Comparison of ENCODE assay signal across 16 cellular contexts in the genomic region with DNA sequence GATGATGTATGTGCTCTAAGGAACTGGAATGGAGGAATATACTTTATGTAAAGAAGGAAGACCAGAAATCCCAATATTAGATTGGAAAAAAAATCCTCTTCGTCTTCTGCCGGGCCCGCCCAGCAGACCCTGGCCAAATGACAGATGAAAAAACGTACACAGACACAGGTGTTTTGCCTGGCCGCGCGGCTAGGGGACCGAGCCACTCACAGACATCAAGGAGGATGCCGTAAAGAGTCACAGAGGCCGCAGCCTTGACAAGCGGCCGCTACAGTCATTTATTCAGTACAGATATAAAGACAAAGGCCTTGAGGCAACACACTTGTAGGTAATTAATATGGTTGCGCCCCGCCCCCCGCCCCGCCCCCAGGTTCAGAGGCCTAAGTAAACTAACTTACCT.
DNase-seq lines count a peak whose midpoint lies in the region; ATAC-seq and TF ChIP-seq lines count a peak whose summit lies in the region.
"Had no signal": no experiment of that assay in that cellular context is flagged by ENCODE, and none has a peak within 500 bp of the region (broad histone marks: within the 10 kb centered on the region; RNA-seq: fewer than 3 reads in every experiment).

No MANE protein-coding gene starts in this region.

- H3K36me3 ChIP-seq in GM23338 (ENCODE audit: insufficient read depth) = no peaks in the 10 kb centered on the region
- H3K36me3 ChIP-seq: left ventricle myocardium inferior, uterus had no signal

- H2AFZ ChIP-seq in GM23338 = no peak overlapping the region

- H3K4me2 ChIP-seq in GM23338 = no peak overlapping the region

- H3K27me3 ChIP-seq in GM23338 (ENCODE audit: insufficient read depth) = no peaks in the 10 kb centered on the region
- H3K27me3 ChIP-seq: uterus had no signal

- no peak overlapping the region for H3K27ac ChIP-seq in GM23338 (ENCODE audit: low read depth)
- H3K27ac ChIP-seq: left ventricle myocardium inferior, uterus had no signal

- no peaks in the 10 kb centered on the region for H3K27me3 Mint-ChIP-seq in GM23338 (ENCODE audit: insufficient read depth, low read depth, poor library complexity)
- peaks cover 2% of the 10 kb centered on the region for H3K27me3 Mint-ChIP-seq in memory B cell
- no peaks in the 10 kb centered on the region for H3K27me3 Mint-ChIP-seq in WTC11 (ENCODE audit: low read depth)
- H3K27me3 Mint-ChIP-seq: stimulated activated naive CD8-positive, alpha-beta T cell treated with anti-CD3 and anti-CD28 coated beads, Interleukin-15, amount 100 ng/mL, for 72 hours had no signal

- H3K4me3 Mint-ChIP-seq in GM23338 (no peak overlapping the region), memory B cell (no peak overlapping the region), WTC11 (no peak overlapping the region)
- H3K4me3 Mint-ChIP-seq: stimulated activated naive CD8-positive, alpha-beta T cell treated with anti-CD3 and anti-CD28 coated beads, Interleukin-15, amount 100 ng/mL, for 72 hours had no signal

- POLR2A ChIA-PET in WTC11 (lab: Charles Lee) = no interaction called here

- H3K4me1 Mint-ChIP-seq in GM23338 = peaks cover 46% of the 10 kb centered on the region
- peaks cover 8% of the 10 kb centered on the region for H3K4me1 Mint-ChIP-seq in memory B cell
- H3K4me1 Mint-ChIP-seq in WTC11 = peaks cover 55% of the 10 kb centered on the region
- H3K4me1 Mint-ChIP-seq: stimulated activated naive CD8-positive, alpha-beta T cell treated with anti-CD3 and anti-CD28 coated beads, Interleukin-15, amount 100 ng/mL, for 72 hours had no signal

- no peaks in the 10 kb centered on the region for H4K20me1 ChIP-seq in GM23338 (replicated peaks; ENCODE audit: insufficient read depth)

- H3K9me3 Mint-ChIP-seq in GM23338 (no peaks in the 10 kb centered on the region), memory B cell (peaks cover 1% of the 10 kb centered on the region), WTC11 (no peaks in the 10 kb centered on the region)

- H3K27ac Mint-ChIP-seq in GM23338 (0 out of 2 replicates have a peak overlapping the region, but pooled peaks have one; percentile 51), memory B cell (peak overlapping the region; percentile 81), WTC11 (no peak overlapping the region)
- H3K27ac Mint-ChIP-seq: stimulated activated naive CD8-positive, alpha-beta T cell treated with anti-CD3 and anti-CD28 coated beads, Interleukin-15, amount 100 ng/mL, for 72 hours had no signal

- CTCF ChIA-PET in WTC11 (lab: Charles Lee) = no interaction called here

- H3K36me3 Mint-ChIP-seq in GM23338 (ENCODE audit: low read depth) (no peaks in the 10 kb centered on the region), memory B cell (no peaks in the 10 kb centered on the region), WTC11 (no peaks in the 10 kb centered on the region)

- DNase-seq in GM23338 (ENCODE audit: low spot score) (peak; percentile 11), memory B cell (ENCODE audit: low spot score in 2 of 2) (no peak), OCI-M2 (lab: John Stamatoyannopoulos, UW; ENCODE audit: unreplicated experiment) (no peak), NCI-H774 (lab: John Stamatoyannopoulos, UW) (no peak), WTC11 (ENCODE audit: low spot score) (no peak)
- DNase-seq: activated CD4-positive, alpha-beta T cell treated with anti-CD3 and anti-CD28 coated beads, Interleukin-2, amount 50 U/mL, for 1 hour; foreskin fibroblast; left ventricle myocardium inferior; NCI-H2171; NK-92 treated with Interleukin-12 subunit alpha and Interleukin-12 subunit beta, amount 100 ng/mL, for 24 hours; Right ventricle myocardium superior; stimulated activated naive CD8-positive, alpha-beta T cell treated with anti-CD3 and anti-CD28 coated beads, Interleukin-15, amount 100 ng/mL, for 72 hours; uterus had no signal

- H3K79me2 ChIP-seq in GM23338 (replicated peaks; ENCODE audit: insufficient read depth) = no peaks in the 10 kb centered on the region

- H3K4me1 ChIP-seq in GM23338 (ENCODE audit: insufficient read depth) = peaks cover 26% of the 10 kb centered on the region
- H3K4me1 ChIP-seq: left ventricle myocardium inferior, uterus had no signal

- no peak for TF ChIP-seq CTCF in GM23338 (conservative IDR thresholded peaks at IDR 0.05; ENCODE audit: low read depth in 2 of 2)
- no peak for TF ChIP-seq CTCF in WTC11 (IDR thresholded peaks at IDR 0.05)

- ATAC-seq in GM18868 (IDR thresholded peaks at IDR 0.05; ENCODE audit: unreplicated experiment) (peak; percentile 9), GM23338 (no peak), HG03175 (IDR thresholded peaks at IDR 0.05; ENCODE audit: unreplicated experiment) (peak; percentile 28), memory B cell (ENCODE audit: low read depth) (no peak), WTC11 (no peak), GM18867 (IDR thresholded peaks at IDR 0.05; ENCODE audit: unreplicated experiment) (no peak)
- ATAC-seq: stimulated activated naive CD8-positive, alpha-beta T cell treated with anti-CD3 and anti-CD28 coated beads, Interleukin-15, amount 100 ng/mL, for 72 hours had no signal

- H3K4me3 ChIP-seq in GM23338 = no peak overlapping the region
- H3K4me3 ChIP-seq: left ventricle myocardium inferior, uterus had no signal

- no peaks in the 10 kb centered on the region for H3F3A ChIP-seq in GM23338 (replicated peaks; ENCODE audit: low read depth)

- H3K9me2 ChIP-seq in GM23338 (ENCODE audit: insufficient read depth) = no peaks in the 10 kb centered on the region

TF ChIP-seq in WTC11, 78 proteins besides CTCF, POLR2A, EP300 and RAD21 (continues in another document):
- TF ChIP-seq IRF1 (CRISPR knock-in tag; IDR thresholded peaks at IDR 0.05) (no peak), GRHL2 (CRISPR knock-in tag; IDR thresholded peaks at IDR 0.05; ENCODE audit: insufficient replicate concordance, severe bottlenecking) (no peak), NFYB (CRISPR knock-in tag; conservative IDR thresholded peaks at IDR 0.05; ENCODE audit: low read depth) (no peak), TP53 (CRISPR knock-in tag; IDR thresholded peaks at IDR 0.05) (no peak), KAT7 (CRISPR knock-in tag; IDR thresholded peaks at IDR 0.05; ENCODE audit: borderline replicate concordance) (no peak), RELA (CRISPR knock-in tag; IDR thresholded peaks at IDR 0.05; ENCODE audit: borderline replicate concordance) (no peak), CREM (CRISPR knock-in tag; IDR thresholded peaks at IDR 0.05) (no peak), IRF2 (CRISPR knock-in tag; IDR thresholded peaks at IDR 0.05; ENCODE audit: borderline replicate concordance, low read depth) (no peak), ZNF138 (CRISPR knock-in tag; conservative IDR thresholded peaks at IDR 0.05) (no peak), PREB (CRISPR knock-in tag; IDR thresholded peaks at IDR 0.05; ENCODE audit: borderline replicate concordance) (no peak), ZNF425 (CRISPR knock-in tag; conservative IDR thresholded peaks at IDR 0.05) (no peak)
- TF ChIP-seq, protein P1, sequence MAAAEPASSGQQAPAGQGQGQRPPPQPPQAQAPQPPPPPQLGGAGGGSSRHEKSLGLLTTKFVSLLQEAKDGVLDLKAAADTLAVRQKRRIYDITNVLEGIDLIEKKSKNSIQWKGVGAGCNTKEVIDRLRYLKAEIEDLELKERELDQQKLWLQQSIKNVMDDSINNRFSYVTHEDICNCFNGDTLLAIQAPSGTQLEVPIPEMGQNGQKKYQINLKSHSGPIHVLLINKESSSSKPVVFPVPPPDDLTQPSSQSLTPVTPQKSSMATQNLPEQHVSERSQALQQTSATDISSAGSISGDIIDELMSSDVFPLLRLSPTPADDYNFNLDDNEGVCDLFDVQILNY (CRISPR knock-in tag; IDR thresholded peaks at IDR 0.05) = no peak

Comparison
In these comparisons a context has a peak if more than half of its experiments do, and no peak if none do; other contexts are left out.
1. ATAC-seq: peak in GM18868 (single experiment) and HG03175 (single experiment); none in GM23338 (single experiment), memory B cell (single experiment), WTC11 (single experiment) and GM18867 (single experiment).